ENCODE assay signal across 38 cellular contexts in the genomic region with DNA sequence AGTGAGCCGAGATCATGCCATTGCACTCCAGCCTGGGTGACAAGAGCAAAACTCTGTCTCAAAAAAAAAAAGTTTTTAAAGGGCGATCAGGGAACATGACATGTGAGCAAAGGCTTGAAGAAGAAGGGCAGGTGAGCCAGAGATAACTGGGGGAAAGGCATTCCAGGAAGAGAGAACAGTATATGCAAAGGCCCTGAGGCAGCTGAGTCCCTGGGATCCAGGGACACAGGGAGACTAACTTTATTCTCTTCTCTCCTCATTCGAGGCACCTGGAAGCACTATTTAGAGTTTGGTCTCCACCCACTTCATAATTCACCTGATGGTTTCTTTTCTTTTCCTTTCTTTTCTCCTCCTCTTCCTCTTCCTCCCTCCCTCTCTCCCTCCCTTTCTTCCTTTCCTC. TPM values are rescaled to one million over a fixed set of nuclear protein-coding genes. Genes with fewer than 3 reads are reported as not detected.
"Had no signal": no experiment of that assay in that cellular context is flagged by ENCODE, and none has a peak within 500 bp of the region (broad histone marks: within the 10 kb centered on the region; RNA-seq: fewer than 3 reads in every experiment).

No MANE protein-coding gene starts in this region.

- H3K9me3 ChIP-seq: MG63 had no signal

- DNase-seq: Karpas-422, Kasumi-1, MG63, MM.1S, MV-4-11, NCI-H1048, NCI-H1092, NCI-H1092 treated with DMSO at 0.1 percent for 48 hours, NCI-H1105, NCI-H1105 treated with DMSO at 0.1 percent for 48 hours, NCI-H1417, NCI-H1417 treated with DMSO at 0.1 percent for 48 hours, NCI-H1436, NCI-H1436 treated with DMSO at 0.1 percent for 48 hours, NCI-H146, NCI-H1694, NCI-H1694 treated with DMSO at 0.1 percent for 48 hours, NCI-H187, NCI-H187 treated with DMSO at 0.1 percent for 48 hours, NCI-H2029, NCI-H2029 treated with DMSO at 0.1 percent for 48 hours, NCI-H2081, NCI-H2081 treated with DMSO at 0.1 percent for 48 hours, NCI-H2107, NCI-H2171, NCI-H2171 treated with DMSO at 0.1 percent for 48 hours, NCI-H2227 treated with DMSO at 0.1 percent for 48 hours, NCI-H226, NCI-H345, NCI-H446, NCI-H446 treated with DMSO at 0.1 percent for 48 hours, NCI-H510A, NCI-H510A treated with DMSO at 0.1 percent for 48 hours, NCI-H524 had no signal

- H3K4me3 ChIP-seq: MG63 had no signal

- H3K27me3 ChIP-seq: MG63 had no signal

RNA-seq across cellular contexts. Expression of a gene that starts 24.5 kb away (rescaled TPM):
- total RNA-seq: LHCN-M2, M059J, MCF 10A, NCI-H460 had no signal
